Comparison of ENCODE assay signal across 10 cellular contexts in the genomic region with DNA sequence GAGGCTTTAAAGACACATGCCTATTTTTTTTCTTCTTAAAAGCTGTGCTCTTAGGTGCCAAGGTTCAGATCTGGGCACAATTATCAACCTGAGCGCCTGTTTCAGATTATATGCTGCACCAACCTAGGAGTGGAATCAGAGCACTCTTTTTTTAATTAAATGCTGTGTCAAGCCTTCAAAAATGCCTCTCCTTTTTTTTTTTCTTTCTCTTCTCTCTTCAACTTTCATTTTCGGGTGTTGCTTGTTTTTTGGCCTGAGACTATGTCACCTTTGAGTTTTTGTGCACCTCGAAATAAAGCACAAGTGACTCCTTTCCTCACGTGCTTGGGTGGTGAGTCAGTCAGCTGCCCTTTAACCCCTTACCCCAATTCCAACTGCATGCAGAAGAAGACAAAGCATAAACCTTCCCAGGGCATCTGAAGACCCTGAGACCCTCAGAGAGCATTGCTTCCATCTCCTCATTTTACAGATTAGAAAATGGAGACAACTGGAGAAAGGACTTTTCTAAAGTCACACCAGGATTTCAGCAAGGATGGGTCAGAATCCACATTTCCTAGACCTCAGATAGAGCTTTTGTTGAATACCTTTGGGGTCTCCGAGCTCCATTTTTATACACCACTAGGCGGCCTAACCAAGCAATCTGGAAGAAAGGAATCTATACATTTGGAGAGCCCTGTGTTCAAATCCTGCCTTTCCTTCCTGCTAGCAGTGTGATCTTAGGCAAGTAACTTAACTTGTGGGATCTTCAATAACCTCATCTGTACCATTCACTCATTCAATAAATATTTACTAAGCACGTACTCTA. TPM values are rescaled to one million over a fixed set of nuclear protein-coding genes. Genes with fewer than 3 reads are reported as not detected.
DNase-seq lines count a peak whose midpoint lies in the region; ATAC-seq and TF ChIP-seq lines count a peak whose summit lies in the region.
"Had no signal": no experiment of that assay in that cellular context is flagged by ENCODE, and none has a peak within 500 bp of the region (broad histone marks: within the 10 kb centered on the region; RNA-seq: fewer than 3 reads in every experiment).

No MANE protein-coding gene starts in this region.

- no peaks in the 10 kb centered on the region for H3K36me3 ChIP-seq in heart left ventricle
- no peaks in the 10 kb centered on the region for H3K36me3 ChIP-seq in left lung
- no peaks in the 10 kb centered on the region for H3K36me3 ChIP-seq in upper lobe of right lung

- H3K4me3 Mint-ChIP-seq in WTC11, result peak overlapping the region; percentile 62
- H3K4me3 Mint-ChIP-seq: activated CD8-positive, alpha-beta memory T cell treated with anti-CD3 and anti-CD28 coated beads, Interleukin-2, amount 10 ng/mL, durations not matched to agents 7 days and 5 days had no signal

- peak overlapping the region; percentile 82 for H3K27ac Mint-ChIP-seq in WTC11
- H3K27ac Mint-ChIP-seq: activated CD8-positive, alpha-beta memory T cell treated with anti-CD3 and anti-CD28 coated beads, Interleukin-2, amount 10 ng/mL, durations not matched to agents 7 days and 5 days had no signal

- no peak for TF ChIP-seq POLR2A in heart left ventricle (IDR thresholded peaks at IDR 0.05)

- no peaks in the 10 kb centered on the region for H3K9me3 Mint-ChIP-seq in WTC11

- no peaks in the 10 kb centered on the region for H3K27me3 ChIP-seq in heart left ventricle
- H3K27me3 ChIP-seq in left lung, result no peaks in the 10 kb centered on the region
- no peaks in the 10 kb centered on the region for H3K27me3 ChIP-seq in upper lobe of right lung

- intact Hi-C loops in heart left ventricle (cut with DNase I), result loop anchor here in 6 of 10 donors (2.0 to 5.0 kb wide), 4 partner anchors 36 to 195 kb away; no protein-coding TSS in a partner anchor
- intact Hi-C loops in Right ventricle myocardium inferior (cut with DNase I), result no loop called here
- intact Hi-C loops in left lung (cut with DNase I), result no loop called here
- intact Hi-C loops in upper lobe of right lung (cut with DNase I), result no loop called here

- POLR2A ChIA-PET in WTC11 (lab: Charles Lee), result interaction anchor here (1.2 kb wide), 1 partner anchor 12 kb away, joined by 3 read pairs; no protein-coding TSS in a partner anchor

- H3K4me3 ChIP-seq in heart left ventricle (peak overlapping the region in 10 of 12 donors; percentile 31 to 57 (median 46)), left lung (peak overlapping the region in 1 of 2 donors; percentile 19), upper lobe of right lung (peak overlapping the region; percentile 12)

- CTCF ChIA-PET in WTC11 (lab: Charles Lee), result interaction anchor here (0.6 to 2.0 kb wide), 18 partner anchors 10 to 280 kb away, joined by 3 to 14 read pairs (median 4); no protein-coding TSS in a partner anchor

- TF ChIP-seq CTCF in heart left ventricle (IDR thresholded peaks at IDR 0.05) (no peak), WTC11 (IDR thresholded peaks at IDR 0.05) (no peak), left lung (IDR thresholded peaks at IDR 0.05) (no peak), upper lobe of right lung (IDR thresholded peaks at IDR 0.05) (no peak)

- WGBS in heart left ventricle, 4 donors, result 58 to 73% (median 67%) methylated on average over 7 of the region's 7 CpGs

- H3K36me3 Mint-ChIP-seq in WTC11, result no peaks in the 10 kb centered on the region
- H3K36me3 Mint-ChIP-seq: activated CD8-positive, alpha-beta memory T cell treated with anti-CD3 and anti-CD28 coated beads, Interleukin-2, amount 10 ng/mL, durations not matched to agents 7 days and 5 days had no signal

- H3K9me3 ChIP-seq in heart left ventricle, result no peaks in the 10 kb centered on the region
- H3K9me3 ChIP-seq in left lung, result no peaks in the 10 kb centered on the region
- H3K9me3 ChIP-seq in upper lobe of right lung, result no peaks in the 10 kb centered on the region

- no peak for DNase-seq in heart left ventricle
- no peak for DNase-seq in Right ventricle myocardium inferior (ENCODE audit: missing footprints)
- no peak for DNase-seq in WTC11 (ENCODE audit: low spot score)
- no peak for DNase-seq in left lung
- DNase-seq in upper lobe of right lung, result no peak
- no peak for DNase-seq in NCI-H146 treated with DMSO at 0.1 percent for 48 hours (lab: John Stamatoyannopoulos, UW; ENCODE audit: unreplicated experiment)
- no peak for DNase-seq in stimulated activated CD4-positive, alpha-beta T cell treated with anti-CD3 and anti-CD28 coated beads, Interleukin-1b, Interleukin-23, amount 100 ng/mL, for 48 hours
- no peak for DNase-seq in epidermal melanocyte (ENCODE audit: insufficient read length, low spot score)
- DNase-seq: activated CD8-positive, alpha-beta memory T cell treated with anti-CD3 and anti-CD28 coated beads, Interleukin-2, amount 10 ng/mL, durations not matched to agents 7 days and 5 days had no signal

- peaks cover 46% of the 10 kb centered on the region for H3K4me1 Mint-ChIP-seq in WTC11
- H3K4me1 Mint-ChIP-seq: activated CD8-positive, alpha-beta memory T cell treated with anti-CD3 and anti-CD28 coated beads, Interleukin-2, amount 10 ng/mL, durations not matched to agents 7 days and 5 days had no signal

- peak overlapping the region; percentile 37 to 85 (median 72) for H3K27ac ChIP-seq in heart left ventricle
- H3K27ac ChIP-seq in left lung, result peak overlapping the region; percentile 49 to 75
- peak overlapping the region; percentile 28 for H3K27ac ChIP-seq in upper lobe of right lung

- peaks cover 40% of the 10 kb centered on the region for H3K27me3 Mint-ChIP-seq in WTC11 (ENCODE audit: low read depth)

- ATAC-seq in heart left ventricle (no peak), Right ventricle myocardium inferior (no peak), WTC11 (no peak), left lung (no peak), upper lobe of right lung (no peak)
- ATAC-seq: activated CD8-positive, alpha-beta memory T cell treated with anti-CD3 and anti-CD28 coated beads, Interleukin-2, amount 10 ng/mL, durations not matched to agents 7 days and 5 days had no signal

- H3K4me1 ChIP-seq in heart left ventricle (peaks cover 0 to 79% (median 48%) of the 10 kb centered on the region in 12 donors), left lung (peaks cover 2 to 5% of the 10 kb centered on the region in 2 donors), upper lobe of right lung (peaks cover 17% of the 10 kb centered on the region)

TF ChIP-seq in WTC11, 78 proteins besides CTCF, POLR2A, EP300 and RAD21:
- TF ChIP-seq NR3C1 (CRISPR knock-in tag; conservative IDR thresholded peaks at IDR 0.05; ENCODE audit: low read depth) (no peak), ZNF138 (CRISPR knock-in tag; conservative IDR thresholded peaks at IDR 0.05) (no peak), TEAD4 (CRISPR knock-in tag; IDR thresholded peaks at IDR 0.05) (no peak), ZNF263 (CRISPR knock-in tag; IDR thresholded peaks at IDR 0.05; ENCODE audit: low read depth) (no peak), JUN (CRISPR knock-in tag; IDR thresholded peaks at IDR 0.05) (no peak), FOXK1 (CRISPR knock-in tag; IDR thresholded peaks at IDR 0.05) (no peak), SP1 (CRISPR knock-in tag; conservative IDR thresholded peaks at IDR 0.05) (no peak), OVOL2 (CRISPR knock-in tag; IDR thresholded peaks at IDR 0.05; ENCODE audit: borderline replicate concordance) (no peak)
- TF ChIP-seq, protein P1, sequence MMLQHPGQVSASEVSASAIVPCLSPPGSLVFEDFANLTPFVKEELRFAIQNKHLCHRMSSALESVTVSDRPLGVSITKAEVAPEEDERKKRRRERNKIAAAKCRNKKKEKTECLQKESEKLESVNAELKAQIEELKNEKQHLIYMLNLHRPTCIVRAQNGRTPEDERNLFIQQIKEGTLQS (CRISPR knock-in tag; conservative IDR thresholded peaks at IDR 0.05), result no peak
- TF ChIP-seq, protein P2, sequence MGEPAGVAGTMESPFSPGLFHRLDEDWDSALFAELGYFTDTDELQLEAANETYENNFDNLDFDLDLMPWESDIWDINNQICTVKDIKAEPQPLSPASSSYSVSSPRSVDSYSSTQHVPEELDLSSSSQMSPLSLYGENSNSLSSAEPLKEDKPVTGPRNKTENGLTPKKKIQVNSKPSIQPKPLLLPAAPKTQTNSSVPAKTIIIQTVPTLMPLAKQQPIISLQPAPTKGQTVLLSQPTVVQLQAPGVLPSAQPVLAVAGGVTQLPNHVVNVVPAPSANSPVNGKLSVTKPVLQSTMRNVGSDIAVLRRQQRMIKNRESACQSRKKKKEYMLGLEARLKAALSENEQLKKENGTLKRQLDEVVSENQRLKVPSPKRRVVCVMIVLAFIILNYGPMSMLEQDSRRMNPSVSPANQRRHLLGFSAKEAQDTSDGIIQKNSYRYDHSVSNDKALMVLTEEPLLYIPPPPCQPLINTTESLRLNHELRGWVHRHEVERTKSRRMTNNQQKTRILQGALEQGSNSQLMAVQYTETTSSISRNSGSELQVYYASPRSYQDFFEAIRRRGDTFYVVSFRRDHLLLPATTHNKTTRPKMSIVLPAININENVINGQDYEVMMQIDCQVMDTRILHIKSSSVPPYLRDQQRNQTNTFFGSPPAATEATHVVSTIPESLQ (CRISPR knock-in tag; IDR thresholded peaks at IDR 0.05), result no peak

RNA-seq across cellular contexts. Expression of a gene that starts 0.6 kb away (rescaled TPM):
- 10 to 100 TPM in 3 of 9 donors, 1 to 10 TPM in 6; 4.3 to 15.2 (median 7.8) TPM for total RNA-seq in heart left ventricle
- 1 to 10 TPM; 1.5 to 3.9 TPM for polyA plus RNA-seq in heart left ventricle
- total RNA-seq in Right ventricle myocardium inferior, result 7.7 TPM
- 4.5 to 5.6 TPM (median 4.7 TPM) in 3 replicates for total RNA-seq in WTC11 (2021)
- 10 to 100 TPM; 34.5 to 36.7 TPM for total RNA-seq in left lung
- 37.2 TPM for total RNA-seq in upper lobe of right lung
- total RNA-seq: A673; activated CD8-positive, alpha-beta memory T cell treated with anti-CD3 and anti-CD28 coated beads, Interleukin-2, amount 10 ng/mL, durations not matched to agents 7 days and 5 days had no signal

Comparison
In these comparisons a context has a peak if more than half of its experiments do, and no peak if none do; other contexts are left out.
1. intact Hi-C loops: an anchor here in heart left ventricle (2.0 to 5.0 kb wide); none called in Right ventricle myocardium inferior, left lung and upper lobe of right lung.